Comparison of ENCODE assay signal across 1 cellular context in the genomic region with DNA sequence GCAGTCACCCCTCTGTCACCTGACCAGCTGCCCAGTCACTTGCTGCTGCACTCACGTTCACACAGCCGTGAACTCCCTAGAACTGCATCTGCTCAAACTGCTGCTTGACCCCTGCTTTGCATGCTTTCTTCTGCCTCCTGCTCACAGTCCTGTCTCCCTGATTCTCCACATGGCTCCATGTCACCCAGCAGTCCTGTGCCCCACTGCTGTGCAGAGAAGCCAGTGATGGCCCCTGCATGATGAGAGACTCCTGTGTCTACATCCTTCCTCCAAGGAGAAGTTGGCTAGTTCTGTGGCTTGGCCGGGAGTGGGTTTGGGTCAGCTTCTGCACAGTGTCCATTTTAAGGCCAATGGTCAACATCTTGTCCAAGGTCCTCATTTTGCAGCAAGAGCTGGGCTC.
TF ChIP-seq lines count a peak whose summit lies in the region.

No MANE protein-coding gene starts in this region.

TF ChIP-seq in IMR-90, 13 proteins besides CTCF, POLR2A, EP300 and RAD21 (continued from another document):
- no peak for TF ChIP-seq MAFK (IDR thresholded peaks at IDR 0.05; ENCODE audit: low read depth, low read length)
- TF ChIP-seq, protein P1, sequence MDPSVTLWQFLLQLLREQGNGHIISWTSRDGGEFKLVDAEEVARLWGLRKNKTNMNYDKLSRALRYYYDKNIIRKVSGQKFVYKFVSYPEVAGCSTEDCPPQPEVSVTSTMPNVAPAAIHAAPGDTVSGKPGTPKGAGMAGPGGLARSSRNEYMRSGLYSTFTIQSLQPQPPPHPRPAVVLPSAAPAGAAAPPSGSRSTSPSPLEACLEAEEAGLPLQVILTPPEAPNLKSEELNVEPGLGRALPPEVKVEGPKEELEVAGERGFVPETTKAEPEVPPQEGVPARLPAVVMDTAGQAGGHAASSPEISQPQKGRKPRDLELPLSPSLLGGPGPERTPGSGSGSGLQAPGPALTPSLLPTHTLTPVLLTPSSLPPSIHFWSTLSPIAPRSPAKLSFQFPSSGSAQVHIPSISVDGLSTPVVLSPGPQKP (IDR thresholded peaks at IDR 0.05; ENCODE audit: borderline replicate concordance, low read depth, low read length), result no peak
- TF ChIP-seq, protein P2, sequence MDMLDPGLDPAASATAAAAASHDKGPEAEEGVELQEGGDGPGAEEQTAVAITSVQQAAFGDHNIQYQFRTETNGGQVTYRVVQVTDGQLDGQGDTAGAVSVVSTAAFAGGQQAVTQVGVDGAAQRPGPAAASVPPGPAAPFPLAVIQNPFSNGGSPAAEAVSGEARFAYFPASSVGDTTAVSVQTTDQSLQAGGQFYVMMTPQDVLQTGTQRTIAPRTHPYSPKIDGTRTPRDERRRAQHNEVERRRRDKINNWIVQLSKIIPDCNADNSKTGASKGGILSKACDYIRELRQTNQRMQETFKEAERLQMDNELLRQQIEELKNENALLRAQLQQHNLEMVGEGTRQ (IDR thresholded peaks at IDR 0.05; ENCODE audit: low read depth, low read length), result no peak
- no peak for TF ChIP-seq RCOR1 (IDR thresholded peaks at IDR 0.05; ENCODE audit: insufficient replicate concordance, low read length)
- no peak for TF ChIP-seq BHLHE40 (IDR thresholded peaks at IDR 0.05; ENCODE audit: low read depth, low read length)
